13 cellular contexts compared by ENCODE assay signal in the genomic region with DNA sequence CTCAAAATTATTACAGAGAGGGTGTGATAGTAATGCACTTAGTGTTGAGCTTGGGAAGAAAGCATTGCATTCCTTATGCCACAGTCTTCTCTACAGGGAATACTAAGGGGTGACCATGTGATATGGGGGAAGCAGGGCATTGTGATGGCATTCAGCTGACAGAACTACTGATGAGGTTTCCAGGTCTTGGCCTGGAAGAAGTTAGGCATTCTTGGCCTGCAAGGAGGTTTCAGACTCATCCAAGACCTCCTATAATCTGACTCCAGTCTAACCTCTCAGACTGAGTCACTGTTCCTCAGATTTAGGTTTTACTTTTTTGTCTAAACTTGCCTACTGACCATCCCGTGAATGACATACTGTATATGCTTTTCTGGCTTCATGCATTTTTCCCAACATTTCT. TPM values are rescaled to one million over a fixed set of nuclear protein-coding genes. Genes with fewer than 3 reads are reported as not detected.
A peak's percentile ranks its signal among the peaks of the same experiment; 100 is the strongest.
DNase-seq lines count a peak whose midpoint lies in the region; ATAC-seq, FAIRE-seq and TF ChIP-seq lines count a peak whose summit lies in the region.
"Had no signal": no experiment of that assay in that cellular context is flagged by ENCODE, and none has a peak within 500 bp of the region (broad histone marks: within the 10 kb centered on the region; RNA-seq: fewer than 3 reads in every experiment).

No MANE protein-coding gene starts in this region.

- H3K9me3 ChIP-seq in keratinocyte (ENCODE audit: control insufficient read depth, low read depth, low read length), result no peaks in the 10 kb centered on the region
- H3K9me3 ChIP-seq in stomach, result no peaks in the 10 kb centered on the region

- peak overlapping the region; percentile 47 for H3K27ac ChIP-seq in keratinocyte (ENCODE audit: control insufficient read depth, insufficient read depth, low read length)
- no peak overlapping the region for H3K27ac ChIP-seq in stomach

- ATAC-seq in HG03095 (IDR thresholded peaks at IDR 0.05; ENCODE audit: unreplicated experiment) (no peak), GM18861 (IDR thresholded peaks at IDR 0.05; ENCODE audit: unreplicated experiment) (no peak)
- ATAC-seq: activated CD8-positive, alpha-beta T cell treated with anti-CD3 and anti-CD28 coated beads, Interleukin-2, amount 10 ng/mL, durations not matched to agents 7 days and 5 days had no signal

- TF ChIP-seq CTCF in bronchial epithelial cell (IDR thresholded peaks at IDR 0.05; ENCODE audit: insufficient read depth, low read length, severe bottlenecking) (no peak), keratinocyte (optimal IDR thresholded peaks at IDR 0.05 in 1 of 3, IDR thresholded peaks at IDR 0.05 in 1 of 3, conservative IDR thresholded peaks at IDR 0.05 in 1 of 3; ENCODE audit: extremely low read depth in 1 of 3, insufficient read depth in 2 of 3, low read length in 3 of 3) (no peak), stomach (IDR thresholded peaks at IDR 0.05) (no peak)

- TF ChIP-seq EP300 in stomach (IDR thresholded peaks at IDR 0.05), result no peak

- no peak for TF ChIP-seq POLR2A in stomach (IDR thresholded peaks at IDR 0.05)

- no peaks in the 10 kb centered on the region for H3K9me1 ChIP-seq in keratinocyte (ENCODE audit: control insufficient read depth, extremely low read depth, insufficient read depth, low read length)

- 39 to 57% (median 51%) methylated on average over 1 of the region's 1 CpG for WGBS in stomach, 5 donors

- H3K79me2 ChIP-seq in keratinocyte (ENCODE audit: control insufficient read depth, insufficient read depth, low read length), result peaks cover 78% of the 10 kb centered on the region

- FAIRE-seq in bronchial epithelial cell (lab: Jason Lieb, UNC) (no peak), keratinocyte (lab: Jason Lieb, UNC) (peak; percentile 81)
- FAIRE-seq: endometrium had no signal

- DNase-seq in A172 (ENCODE audit: low spot score) (peak; percentile 15), LHCN-M2 (ENCODE audit: low read depth) (peak; percentile 90), bronchial epithelial cell (ENCODE audit: low read depth) (peak; percentile 87), keratinocyte (ENCODE audit: low read depth, low spot score) (no peak), stomach (no peak), HPDE6-E6E7 (ENCODE audit: extremely low spot score) (no peak)
- DNase-seq: ACHN; activated CD8-positive, alpha-beta T cell treated with anti-CD3 and anti-CD28 coated beads, Interleukin-2, amount 10 ng/mL, durations not matched to agents 7 days and 5 days; NCI-H2029 had no signal

- intact Hi-C loops in stomach (cut with DNase I; ENCODE audit: low total_unique reads), result no loop called here

- peak overlapping the region; percentile 70 for H3K4me2 ChIP-seq in keratinocyte (ENCODE audit: control insufficient read depth, extremely low read depth, insufficient read depth, low read depth, low read length)

- no peak overlapping the region for H2AFZ ChIP-seq in keratinocyte (ENCODE audit: control insufficient read depth, low read length)

- H3K36me3 ChIP-seq in bronchial epithelial cell (ENCODE audit: control insufficient read depth, insufficient read depth, low read length), result no peaks in the 10 kb centered on the region
- H3K36me3 ChIP-seq in keratinocyte (ENCODE audit: control insufficient read depth in 2 of 2, extremely low read depth in 1 of 2, insufficient read depth in 2 of 2, low read length in 2 of 2), result peaks cover 1 to 3% of the 10 kb centered on the region in 2 experiments
- peaks cover 0 to 13% (median 9%) of the 10 kb centered on the region in 4 donors for H3K36me3 ChIP-seq in stomach

- peaks cover 31% of the 10 kb centered on the region for H3K4me1 ChIP-seq in keratinocyte (ENCODE audit: control insufficient read depth, extremely low read depth, insufficient read depth, low read length)
- peaks cover 0 to 53% (median 26%) of the 10 kb centered on the region in 4 donors for H3K4me1 ChIP-seq in stomach

- no peak overlapping the region for H3K4me3 ChIP-seq in bronchial epithelial cell (ENCODE audit: low read depth, low read length)
- H3K4me3 ChIP-seq in keratinocyte (ENCODE audit: control insufficient read depth in 2 of 3, extremely low read depth in 1 of 3, insufficient read depth in 2 of 3, low read depth in 1 of 3, low read length in 3 of 3), result no peak overlapping the region
- H3K4me3 ChIP-seq in stomach, result no peak overlapping the region

- peak overlapping the region; percentile 18 for H3K9ac ChIP-seq in keratinocyte (ENCODE audit: control insufficient read depth, extremely low read depth, insufficient read depth, low read length)

- no peaks in the 10 kb centered on the region for H4K20me1 ChIP-seq in keratinocyte (ENCODE audit: control insufficient read depth, extremely low read depth, insufficient read depth, low read length)

- H3K27me3 ChIP-seq in bronchial epithelial cell (ENCODE audit: control insufficient read depth, insufficient read depth, low read length), result no peaks in the 10 kb centered on the region
- no peaks in the 10 kb centered on the region for H3K27me3 ChIP-seq in keratinocyte (ENCODE audit: control insufficient read depth, extremely low read depth, insufficient read depth, low read length)
- no peaks in the 10 kb centered on the region for H3K27me3 ChIP-seq in stomach

- dilution Hi-C loops in keratinocyte (cut with MboI; ENCODE audit: extremely low pct_ligation_motif_present, low sequenced_read_pairs), result no loop called here

RNA-seq across cellular contexts. Expression of a gene that starts 7.9 kb away (rescaled TPM):
- 22.5 and 24.8 TPM in 2 replicates for total RNA-seq in A172 (2014; rRNA removed; shearing (Covaris generic))
- total RNA-seq in LHCN-M2 (2014; rRNA removed) (21.6 and 26.7 TPM in 2 replicates), bronchial epithelial cell (7.4 and 11.5 TPM in 2 replicates), stomach (10 to 100 TPM in 4 of 5 donors, 1 to 10 TPM in 1; 3.5 to 20.7 (median 12.7) TPM)
- polyA plus RNA-seq in LHCN-M2 (2012), result 64.1 TPM
- polyA plus RNA-seq in keratinocyte (16.6 to 30.5 TPM (median 24.8 TPM) in 3 replicates), stomach (10 to 100 TPM; 29.9 to 42.0 (median 33.7) TPM)
- polyA plus RNA-seq in keratinocyte (2011; ENCODE audit: low read depth), result 5.7 TPM
- 21.2 and 34.3 TPM in 2 replicates for polyA plus RNA-seq in keratinocyte (2011; cell fraction: cytosol; rRNA removed)
- 8.8 and 11.2 TPM in 2 replicates for polyA plus RNA-seq in keratinocyte (2011; cell fraction: nucleus; rRNA removed)
- polyA plus RNA-seq in keratinocyte (2012; ENCODE audit: low replicate concordance), result 23.6 and 31.3 TPM in 2 replicates
- 6.4 to 13.8 TPM (median 7.7 TPM) in 3 replicates for polyA minus RNA-seq in keratinocyte
- 20.1 TPM for polyA minus RNA-seq in keratinocyte (2011; cell fraction: cytosol; rRNA and poly(A)+ RNA removed)
- 4.3 and 8.8 TPM in 2 replicates for polyA minus RNA-seq in keratinocyte (2011; cell fraction: nucleus; rRNA and poly(A)+ RNA removed)

RNA-seq across cellular contexts. Expression of a gene that starts 57.8 kb away (rescaled TPM):
- not detected in 2 replicates for total RNA-seq in A172 (2014; rRNA removed; shearing (Covaris generic))
- total RNA-seq in LHCN-M2 (2014; rRNA removed) (0.06 TPM in 1 of 2 replicates, not detected in the other), bronchial epithelial cell (under 0.01 and 0.26 TPM in 2 replicates), stomach (not detected)
- 0.60 TPM for polyA plus RNA-seq in LHCN-M2 (2012)
- polyA plus RNA-seq in keratinocyte (0.02 to 0.12 TPM (median 0.03 TPM) in 3 replicates), stomach (1 to 10 TPM in 2 of 3 donors, under 1 TPM in 1; 0.31 to 1.7 (median 1.6) TPM)
- polyA plus RNA-seq in keratinocyte (2011; ENCODE audit: low read depth), result not detected
- polyA plus RNA-seq in keratinocyte (2011; cell fraction: cytosol; rRNA removed), result 0.04 TPM in 1 of 2 replicates, not detected in the other
- 0.23 TPM in 1 of 2 replicates, not detected in the other for polyA plus RNA-seq in keratinocyte (2011; cell fraction: nucleus; rRNA removed)
- polyA plus RNA-seq in keratinocyte (2012; ENCODE audit: low replicate concordance), result 0.29 and 0.62 TPM in 2 replicates
- polyA minus RNA-seq in keratinocyte, result 0.07 TPM in 1 of 3 replicates, not detected in the others
- not detected for polyA minus RNA-seq in keratinocyte (2011; cell fraction: cytosol; rRNA and poly(A)+ RNA removed)
- not detected in 2 replicates for polyA minus RNA-seq in keratinocyte (2011; cell fraction: nucleus; rRNA and poly(A)+ RNA removed)
- total RNA-seq: activated CD8-positive, alpha-beta T cell treated with anti-CD3 and anti-CD28 coated beads, Interleukin-2, amount 10 ng/mL, durations not matched to agents 7 days and 5 days; T-helper 2 cell treated with Interferon-gamma antibody and Interleukin-4, amounts not matched to agents 100 ng/mL and 5 ng/mL, for 36 hours had no signal

Comparison
In these comparisons a context has a peak if more than half of its experiments do, and no peak if none do; other contexts are left out.
1. DNase-seq: peak in A172 (single experiment), LHCN-M2 (single experiment) and bronchial epithelial cell (single experiment); none in keratinocyte (single experiment), stomach (single experiment) and HPDE6-E6E7 (single experiment).